Comparison of ENCODE assay signal across 1 cellular context in the genomic region with DNA sequence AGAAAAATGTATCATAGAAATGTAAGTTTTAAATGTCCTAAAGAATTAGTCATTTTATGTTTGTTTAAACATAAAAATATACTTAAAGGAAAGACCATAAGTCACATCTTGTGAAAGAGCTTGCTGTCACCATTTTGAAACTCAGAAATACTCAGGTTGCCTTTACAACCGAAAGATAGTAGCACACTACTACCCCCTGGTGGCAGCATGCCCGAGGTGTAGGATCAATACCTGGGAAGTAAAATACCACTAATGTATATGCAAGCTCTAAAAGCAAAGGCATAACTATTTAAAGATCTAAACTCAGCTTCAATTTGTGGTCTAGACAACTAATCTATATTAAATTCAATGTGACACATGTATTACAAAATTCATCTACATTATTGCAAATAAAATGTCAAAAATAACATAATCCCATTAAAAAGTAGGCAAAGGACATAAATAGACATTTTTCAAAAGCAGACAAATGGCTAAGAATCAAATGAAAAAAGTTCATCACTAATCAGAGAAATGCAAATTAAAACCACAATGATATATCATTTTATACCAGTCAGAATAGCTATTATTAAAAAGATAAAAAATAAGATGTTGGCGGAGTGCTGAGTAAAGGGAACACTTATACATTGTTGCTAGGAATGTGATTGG.
TF ChIP-seq lines count a peak whose summit lies in the region.

No MANE protein-coding gene starts in this region.

TF ChIP-seq in HepG2, 621 proteins besides CTCF, POLR2A, EP300 and RAD21 (continued from another document):
- TF ChIP-seq, protein P1, sequence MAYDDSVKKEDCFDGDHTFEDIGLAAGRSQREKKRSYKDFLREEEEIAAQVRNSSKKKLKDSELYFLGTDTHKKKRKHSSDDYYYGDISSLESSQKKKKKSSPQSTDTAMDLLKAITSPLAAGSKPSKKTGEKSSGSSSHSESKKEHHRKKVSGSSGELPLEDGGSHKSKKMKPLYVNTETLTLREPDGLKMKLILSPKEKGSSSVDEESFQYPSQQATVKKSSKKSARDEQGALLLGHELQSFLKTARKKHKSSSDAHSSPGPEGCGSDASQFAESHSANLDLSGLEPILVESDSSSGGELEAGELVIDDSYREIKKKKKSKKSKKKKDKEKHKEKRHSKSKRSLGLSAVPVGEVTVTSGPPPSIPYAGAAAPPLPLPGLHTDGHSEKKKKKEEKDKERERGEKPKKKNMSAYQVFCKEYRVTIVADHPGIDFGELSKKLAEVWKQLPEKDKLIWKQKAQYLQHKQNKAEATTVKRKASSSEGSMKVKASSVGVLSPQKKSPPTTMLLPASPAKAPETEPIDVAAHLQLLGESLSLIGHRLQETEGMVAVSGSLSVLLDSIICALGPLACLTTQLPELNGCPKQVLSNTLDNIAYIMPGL (CRISPR knock-in tag; IDR thresholded peaks at IDR 0.05; ENCODE audit: borderline replicate concordance in 1 of 2, low read depth in 1 of 2) = peak in 1 of 2 experiments; percentile 43; a peak in 1 of 4 replicates
- TF ChIP-seq NBN (conservative IDR thresholded peaks at IDR 0.05) (no peak), ZNF260 (CRISPR knock-in tag; IDR thresholded peaks at IDR 0.05; ENCODE audit: borderline replicate concordance, low read depth) (no peak), TEAD3 (CRISPR knock-in tag; optimal IDR thresholded peaks at IDR 0.05; ENCODE audit: borderline replicate concordance) (peak; percentile 23), ZKSCAN8 (CRISPR knock-in tag; IDR thresholded peaks at IDR 0.05; ENCODE audit: borderline replicate concordance) (no peak), GATAD2A (CRISPR knock-in tag; IDR thresholded peaks at IDR 0.05) (peak; percentile 47), GATA4 (IDR thresholded peaks at IDR 0.05; ENCODE audit: borderline replicate concordance, low read depth) (no peak), SMC3 (IDR thresholded peaks at IDR 0.05; ENCODE audit: low read length) (peak; percentile 85), SAFB2 (CRISPR knock-in tag; IDR thresholded peaks at IDR 0.05; ENCODE audit: borderline replicate concordance, low read depth) (no peak), ZFP36L1 (CRISPR knock-in tag; IDR thresholded peaks at IDR 0.05) (no peak), NCOA2 (CRISPR knock-in tag; IDR thresholded peaks at IDR 0.05) (no peak), ATF7-NPFF (CRISPR knock-in tag; IDR thresholded peaks at IDR 0.05; ENCODE audit: low read depth) (no peak), BRCA1 (CRISPR knock-in tag; IDR thresholded peaks at IDR 0.05) (no peak), THAP11 (CRISPR knock-in tag; IDR thresholded peaks at IDR 0.05) (peak; percentile 52; the same call in 1 of the 2 replicates), REL (CRISPR knock-in tag; conservative IDR thresholded peaks at IDR 0.05) (no peak), FOXO1 (CRISPR knock-in tag; IDR thresholded peaks at IDR 0.05) (no peak), SRSF1 (optimal IDR thresholded peaks at IDR 0.05; ENCODE audit: low read depth, low read length) (no peak), NKX3-1 (CRISPR knock-in tag; IDR thresholded peaks at IDR 0.05) (no peak)
- TF ChIP-seq, protein P2, sequence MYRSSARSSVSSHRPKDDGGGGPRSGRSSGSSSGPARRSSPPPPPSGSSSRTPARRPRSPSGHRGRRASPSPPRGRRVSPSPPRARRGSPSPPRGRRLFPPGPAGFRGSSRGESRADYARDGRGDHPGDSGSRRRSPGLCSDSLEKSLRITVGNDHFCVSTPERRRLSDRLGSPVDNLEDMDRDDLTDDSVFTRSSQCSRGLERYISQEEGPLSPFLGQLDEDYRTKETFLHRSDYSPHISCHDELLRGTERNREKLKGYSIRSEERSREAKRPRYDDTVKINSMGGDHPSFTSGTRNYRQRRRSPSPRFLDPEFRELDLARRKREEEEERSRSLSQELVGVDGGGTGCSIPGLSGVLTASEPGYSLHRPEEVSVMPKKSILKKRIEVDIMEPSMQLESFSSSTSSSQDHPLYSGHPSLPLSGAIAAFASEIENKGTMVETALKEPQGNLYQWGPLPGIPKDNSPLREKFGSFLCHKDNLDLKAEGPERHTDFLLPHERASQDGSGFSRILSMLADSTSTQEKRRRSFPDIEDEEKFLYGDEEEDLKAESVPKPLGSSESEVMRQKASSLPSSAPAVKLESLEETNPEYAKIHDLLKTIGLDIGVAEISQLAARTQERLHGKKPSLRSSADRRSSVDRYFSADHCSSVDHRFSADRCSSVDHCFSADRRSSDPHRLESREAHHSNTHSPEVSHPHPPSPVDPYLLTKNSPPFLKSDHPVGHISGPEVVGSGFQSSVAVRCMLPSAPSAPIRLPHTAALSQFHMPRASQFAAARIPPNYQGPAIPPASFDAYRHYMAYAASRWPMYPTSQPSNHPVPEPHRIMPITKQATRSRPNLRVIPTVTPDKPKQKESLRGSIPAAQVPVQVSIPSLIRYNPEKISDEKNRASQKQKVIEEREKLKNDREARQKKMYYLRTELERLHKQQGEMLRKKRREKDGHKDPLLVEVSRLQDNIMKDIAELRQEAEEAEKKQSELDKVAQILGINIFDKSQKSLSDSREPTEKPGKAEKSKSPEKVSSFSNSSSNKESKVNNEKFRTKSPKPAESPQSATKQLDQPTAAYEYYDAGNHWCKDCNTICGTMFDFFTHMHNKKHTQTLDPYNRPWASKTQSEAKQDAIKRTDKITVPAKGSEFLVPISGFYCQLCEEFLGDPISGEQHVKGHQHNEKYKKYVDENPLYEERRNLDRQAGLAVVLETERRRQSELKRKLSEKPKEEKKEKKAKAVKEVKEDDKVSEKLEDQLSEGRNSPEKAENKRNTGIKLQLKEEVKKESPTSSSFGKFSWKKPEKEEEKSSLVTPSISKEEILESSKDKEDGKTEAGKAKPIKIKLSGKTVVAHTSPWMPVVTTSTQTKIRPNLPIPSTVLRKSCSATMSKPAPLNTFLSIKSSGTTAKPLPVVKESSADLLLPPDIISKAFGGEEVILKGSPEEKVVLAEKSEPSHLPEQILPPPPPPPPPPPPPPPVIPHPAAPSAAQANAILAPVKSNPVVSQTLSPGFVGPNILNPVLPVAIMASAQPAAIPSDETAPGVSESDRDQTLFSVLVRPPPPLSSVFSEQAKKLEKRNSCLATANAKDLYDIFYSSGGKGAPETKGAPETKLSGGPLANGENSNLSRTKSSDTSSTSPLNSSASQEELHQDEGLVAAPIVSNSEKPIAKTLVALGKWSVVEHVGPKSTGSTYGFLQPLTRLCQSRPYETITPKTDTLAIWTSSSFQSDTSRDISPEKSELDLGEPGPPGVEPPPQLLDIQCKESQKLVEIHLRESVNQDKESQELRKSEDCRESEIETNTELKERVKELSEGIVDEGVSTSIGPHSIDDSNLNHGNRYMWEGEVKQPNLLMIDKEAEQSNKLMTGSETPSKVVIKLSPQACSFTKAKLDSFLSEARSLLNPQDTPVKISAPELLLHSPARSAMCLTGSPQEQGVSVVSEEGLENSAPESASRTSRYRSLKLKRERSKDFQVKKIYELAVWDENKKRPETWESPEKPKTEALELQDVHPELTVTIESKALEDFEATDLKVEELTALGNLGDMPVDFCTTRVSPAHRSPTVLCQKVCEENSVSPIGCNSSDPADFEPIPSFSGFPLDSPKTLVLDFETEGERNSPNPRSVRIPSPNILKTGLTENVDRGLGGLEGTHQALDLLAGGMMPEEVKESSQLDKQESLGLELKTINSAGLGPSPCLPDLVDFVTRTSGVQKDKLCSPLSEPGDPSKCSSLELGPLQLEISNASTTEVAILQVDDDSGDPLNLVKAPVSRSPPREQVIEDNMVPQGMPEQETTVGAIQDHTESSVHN (CRISPR knock-in tag; IDR thresholded peaks at IDR 0.05) = no peak
- TF ChIP-seq, protein P3, sequence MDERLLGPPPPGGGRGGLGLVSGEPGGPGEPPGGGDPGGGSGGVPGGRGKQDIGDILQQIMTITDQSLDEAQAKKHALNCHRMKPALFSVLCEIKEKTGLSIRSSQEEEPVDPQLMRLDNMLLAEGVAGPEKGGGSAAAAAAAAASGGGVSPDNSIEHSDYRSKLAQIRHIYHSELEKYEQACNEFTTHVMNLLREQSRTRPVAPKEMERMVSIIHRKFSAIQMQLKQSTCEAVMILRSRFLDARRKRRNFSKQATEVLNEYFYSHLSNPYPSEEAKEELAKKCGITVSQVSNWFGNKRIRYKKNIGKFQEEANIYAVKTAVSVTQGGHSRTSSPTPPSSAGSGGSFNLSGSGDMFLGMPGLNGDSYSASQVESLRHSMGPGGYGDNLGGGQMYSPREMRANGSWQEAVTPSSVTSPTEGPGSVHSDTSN (CRISPR knock-in tag; IDR thresholded peaks at IDR 0.05) = no peak
- TF ChIP-seq, protein P4, sequence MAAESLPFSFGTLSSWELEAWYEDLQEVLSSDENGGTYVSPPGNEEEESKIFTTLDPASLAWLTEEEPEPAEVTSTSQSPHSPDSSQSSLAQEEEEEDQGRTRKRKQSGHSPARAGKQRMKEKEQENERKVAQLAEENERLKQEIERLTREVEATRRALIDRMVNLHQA (CRISPR knock-in tag; IDR thresholded peaks at IDR 0.05) = no peak
